Comparison of ENCODE assay signal across 19 cellular contexts in genomic region chr7:41869596-41869995, GRCh38.
DNase-seq lines count a peak whose midpoint lies in the region; ATAC-seq and TF ChIP-seq lines count a peak whose summit lies in the region.
"Had no signal": no experiment of that assay in that cellular context is flagged by ENCODE, and none has a peak within 500 bp of the region (broad histone marks: within the 10 kb centered on the region; RNA-seq: fewer than 3 reads in every experiment).

No MANE protein-coding gene starts in this region.

- H3K36me3 ChIP-seq in left ventricle myocardium inferior (no peaks in the 10 kb centered on the region), upper lobe of right lung (no peaks in the 10 kb centered on the region)
- H3K36me3 ChIP-seq: SJCRH30 had no signal

- H3K4me3 ChIP-seq in left ventricle myocardium inferior (no peak overlapping the region), fibroblast of villous mesenchyme (ENCODE audit: low read depth, low read length) (no peak overlapping the region), upper lobe of right lung (no peak overlapping the region)
- H3K4me3 ChIP-seq: SJCRH30 had no signal

- H3K4me1 ChIP-seq in left ventricle myocardium inferior = peaks cover 3% of the 10 kb centered on the region
- peaks cover 9% of the 10 kb centered on the region for H3K4me1 ChIP-seq in upper lobe of right lung
- H3K4me1 ChIP-seq: SJCRH30 had no signal

- H3K4me1 Mint-ChIP-seq in activated T-helper 2 cell treated with anti-CD3 and anti-CD28 coated beads, Interferon-gamma antibody, Interleukin-2, Interleukin-4, amounts not matched to agents 10 μg/mL and 5 μg/mL and 100 μg/mL, durations not matched to agents 14 hours and 24 hours and 36 hours (ENCODE audit: low read depth) = peaks cover 48% of the 10 kb centered on the region
- H3K4me1 Mint-ChIP-seq in endothelial cell (ENCODE audit: unreplicated experiment) = peaks cover 3% of the 10 kb centered on the region

- no peak for ATAC-seq in Right ventricle myocardium inferior
- no peak for ATAC-seq in upper lobe of right lung
- ATAC-seq in GM18868 (IDR thresholded peaks at IDR 0.05; ENCODE audit: unreplicated experiment) = no peak

- H3K27ac ChIP-seq in left ventricle myocardium inferior (replicated peaks) = peak overlapping the region; percentile 45
- peak overlapping the region; percentile 68 for H3K27ac ChIP-seq in upper lobe of right lung
- H3K27ac ChIP-seq: SJCRH30 had no signal

- H3K9me3 Mint-ChIP-seq in activated T-helper 2 cell treated with anti-CD3 and anti-CD28 coated beads, Interferon-gamma antibody, Interleukin-2, Interleukin-4, amounts not matched to agents 10 μg/mL and 5 μg/mL and 100 μg/mL, durations not matched to agents 14 hours and 24 hours and 36 hours = peaks cover 41% of the 10 kb centered on the region
- peaks cover 10% of the 10 kb centered on the region for H3K9me3 Mint-ChIP-seq in endothelial cell (ENCODE audit: unreplicated experiment)

- peak overlapping the region; percentile 35 for H3K27ac Mint-ChIP-seq in activated T-helper 2 cell treated with anti-CD3 and anti-CD28 coated beads, Interferon-gamma antibody, Interleukin-2, Interleukin-4, amounts not matched to agents 10 μg/mL and 5 μg/mL and 100 μg/mL, durations not matched to agents 14 hours and 24 hours and 36 hours
- H3K27ac Mint-ChIP-seq in endothelial cell (ENCODE audit: unreplicated experiment) = no peak overlapping the region

- H3K9me3 ChIP-seq in left ventricle myocardium inferior (replicated peaks) (peaks cover 21% of the 10 kb centered on the region), upper lobe of right lung (no peaks in the 10 kb centered on the region)
- H3K9me3 ChIP-seq: SJCRH30 had no signal

- H3K36me3 Mint-ChIP-seq in activated T-helper 2 cell treated with anti-CD3 and anti-CD28 coated beads, Interferon-gamma antibody, Interleukin-2, Interleukin-4, amounts not matched to agents 10 μg/mL and 5 μg/mL and 100 μg/mL, durations not matched to agents 14 hours and 24 hours and 36 hours (ENCODE audit: low read depth) = peaks cover 26% of the 10 kb centered on the region
- H3K36me3 Mint-ChIP-seq in endothelial cell (ENCODE audit: low read depth, unreplicated experiment) = peaks cover 8% of the 10 kb centered on the region

- DNase-seq in left ventricle myocardium inferior (no peak), Right ventricle myocardium inferior (ENCODE audit: missing footprints) (no peak), fibroblast of villous mesenchyme (ENCODE audit: low read depth) (peak; percentile 79), upper lobe of right lung (no peak), endothelial cell (ENCODE audit: low spot score) (no peak), GM10266 (ENCODE audit: extremely low spot score) (no peak)
- no peak for DNase-seq in activated T-helper 2 cell treated with anti-CD3 and anti-CD28 coated beads, Interferon-gamma antibody, Interleukin-2, Interleukin-4, amounts not matched to agents 10 μg/mL and 5 μg/mL and 100 μg/mL, durations not matched to agents 14 hours and 24 hours and 36 hours (ENCODE audit: low spot score)
- DNase-seq: activated CD4-positive, alpha-beta T cell treated with anti-CD3 and anti-CD28 coated beads for 48 hours; Calu3; central memory CD4-positive, alpha-beta T cell; effector memory CD4-positive, alpha-beta T cell; foreskin melanocyte; Kasumi-1; naive thymus-derived CD4-positive, alpha-beta T cell; NCI-H1436; SJCRH30; stimulated activated CD4-positive, alpha-beta T cell treated with anti-CD3 and anti-CD28 coated beads, Interleukin-12 subunit alpha, Interleukin-12 subunit beta, amount 100 ng/mL, for 4 hours; stimulated activated naive CD4-positive, alpha-beta T cell treated with Interleukin-2 at 50 U/mL for 16 hours had no signal

- TF ChIP-seq CTCF in left ventricle myocardium inferior (IDR thresholded peaks at IDR 0.05; ENCODE audit: borderline replicate concordance) (no peak), fibroblast of villous mesenchyme (IDR thresholded peaks at IDR 0.05; ENCODE audit: insufficient read depth, low read depth, low read length) (no peak), upper lobe of right lung (IDR thresholded peaks at IDR 0.05) (no peak), endothelial cell (IDR thresholded peaks at IDR 0.05; ENCODE audit: unreplicated experiment) (no peak), GM10266 (IDR thresholded peaks at IDR 0.05; ENCODE audit: control insufficient read depth, insufficient read depth, low read depth, missing control alignments) (no peak)

- H3K27me3 ChIP-seq in left ventricle myocardium inferior (ENCODE audit: low read depth) (no peaks in the 10 kb centered on the region), upper lobe of right lung (no peaks in the 10 kb centered on the region)
- H3K27me3 ChIP-seq: SJCRH30 had no signal

- intact Hi-C loops in left ventricle myocardium inferior (cut with micrococcal nuclease) = no loop called here
- intact Hi-C loops in Right ventricle myocardium inferior (cut with DNase I) = no loop called here
- intact Hi-C loops in activated T-helper 2 cell treated with anti-CD3 and anti-CD28 coated beads, Interferon-gamma antibody, Interleukin-2, Interleukin-4, amounts not matched to agents 10 μg/mL and 5 μg/mL and 100 μg/mL, durations not matched to agents 14 hours and 24 hours and 36 hours (cut with micrococcal nuclease) = no loop called here
- intact Hi-C loops in upper lobe of right lung (cut with DNase I) = no loop called here

- no peaks in the 10 kb centered on the region for H3K27me3 Mint-ChIP-seq in activated T-helper 2 cell treated with anti-CD3 and anti-CD28 coated beads, Interferon-gamma antibody, Interleukin-2, Interleukin-4, amounts not matched to agents 10 μg/mL and 5 μg/mL and 100 μg/mL, durations not matched to agents 14 hours and 24 hours and 36 hours (ENCODE audit: low read depth)
- peaks cover 1% of the 10 kb centered on the region for H3K27me3 Mint-ChIP-seq in endothelial cell (ENCODE audit: unreplicated experiment)

- H3K4me3 Mint-ChIP-seq in activated T-helper 2 cell treated with anti-CD3 and anti-CD28 coated beads, Interferon-gamma antibody, Interleukin-2, Interleukin-4, amounts not matched to agents 10 μg/mL and 5 μg/mL and 100 μg/mL, durations not matched to agents 14 hours and 24 hours and 36 hours (ENCODE audit: low read depth) = no peak overlapping the region
- no peak overlapping the region for H3K4me3 Mint-ChIP-seq in endothelial cell (ENCODE audit: unreplicated experiment)
- H3K4me3 Mint-ChIP-seq: naive thymus-derived CD4-positive, alpha-beta T cell had no signal
